Comparison of ENCODE assay signal across 18 cellular contexts in the genomic region with DNA sequence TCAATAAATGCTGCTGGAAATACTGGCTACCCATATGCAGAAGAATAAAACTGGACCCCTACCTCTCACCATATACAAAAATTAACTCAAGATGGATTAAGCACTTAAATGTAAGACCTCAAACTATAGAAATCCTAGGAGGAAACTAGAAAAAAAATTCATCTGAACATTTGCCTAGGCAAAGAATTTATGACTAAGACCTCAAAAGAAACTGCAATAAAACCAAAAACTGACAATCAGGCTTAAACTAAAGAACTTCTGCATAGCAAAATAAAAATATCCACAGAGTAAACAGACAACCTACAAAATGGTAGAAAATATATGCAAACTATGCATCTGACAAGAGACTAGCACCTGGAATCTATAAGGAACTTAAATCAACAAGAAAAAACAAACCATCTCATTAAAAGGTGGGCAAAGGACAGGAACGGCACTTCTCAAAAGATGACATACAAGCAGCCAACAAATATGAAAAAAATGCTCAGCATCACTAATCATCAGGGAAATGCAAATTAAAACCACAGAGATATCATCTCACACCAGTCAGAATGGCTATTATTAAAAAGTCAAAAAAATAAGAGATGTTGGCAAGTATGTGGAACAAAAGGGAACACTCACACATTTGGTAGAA. TPM values are rescaled to one million over a fixed set of nuclear protein-coding genes. Genes with fewer than 3 reads are reported as not detected.
A peak's percentile ranks its signal among the peaks of the same experiment; 100 is the strongest.
DNase-seq lines count a peak whose midpoint lies in the region; ATAC-seq, FAIRE-seq and TF ChIP-seq lines count a peak whose summit lies in the region.
"Had no signal": no experiment of that assay in that cellular context is flagged by ENCODE, and none has a peak within 500 bp of the region (broad histone marks: within the 10 kb centered on the region; RNA-seq: fewer than 3 reads in every experiment).

No MANE protein-coding gene starts in this region.

- H3K4me1 Mint-ChIP-seq in chondrocyte (ENCODE audit: low read depth), result peaks cover 21% of the 10 kb centered on the region
- peaks cover 32% of the 10 kb centered on the region for H3K4me1 Mint-ChIP-seq in stimulated activated memory B cell treated with anti-CD40 and anti-IgM and Interleukin-4, amounts not matched to agents 10 μg/mL and 1 μg/mL and 100 μg/mL, for 72 hours

- ATAC-seq in stimulated activated memory B cell treated with anti-CD40 and anti-IgM and Interleukin-4, amounts not matched to agents 10 μg/mL and 1 μg/mL and 100 μg/mL, for 72 hours, result no peak
- ATAC-seq in GM21528 (IDR thresholded peaks at IDR 0.05; ENCODE audit: low FRiP score, unreplicated experiment), result no peak
- ATAC-seq: HepG2 had no signal

- FAIRE-seq in GM12892 (lab: Jason Lieb, UNC), result peak; percentile 40
- FAIRE-seq: H54, HepG2 had no signal

- H3K27me3 Mint-ChIP-seq in chondrocyte (ENCODE audit: low read depth), result no peaks in the 10 kb centered on the region
- H3K27me3 Mint-ChIP-seq in stimulated activated memory B cell treated with anti-CD40 and anti-IgM and Interleukin-4, amounts not matched to agents 10 μg/mL and 1 μg/mL and 100 μg/mL, for 72 hours, result no peaks in the 10 kb centered on the region
- H3K27me3 Mint-ChIP-seq: CD4-positive, alpha-beta memory T cell had no signal

- H3K36me3 Mint-ChIP-seq in chondrocyte (ENCODE audit: low read depth), result no peaks in the 10 kb centered on the region
- H3K36me3 Mint-ChIP-seq in stimulated activated memory B cell treated with anti-CD40 and anti-IgM and Interleukin-4, amounts not matched to agents 10 μg/mL and 1 μg/mL and 100 μg/mL, for 72 hours, result no peaks in the 10 kb centered on the region

- no peak for TF ChIP-seq POLR2A in GM12892 (IDR thresholded peaks at IDR 0.05; ENCODE audit: low read depth, low read length)

- H3K27ac Mint-ChIP-seq in chondrocyte (ENCODE audit: unreplicated experiment), result peak overlapping the region; percentile 8
- peak overlapping the region; percentile 5 for H3K27ac Mint-ChIP-seq in stimulated activated memory B cell treated with anti-CD40 and anti-IgM and Interleukin-4, amounts not matched to agents 10 μg/mL and 1 μg/mL and 100 μg/mL, for 72 hours
- H3K27ac Mint-ChIP-seq: CD4-positive, alpha-beta memory T cell had no signal

- no peaks in the 10 kb centered on the region for H3K9me3 Mint-ChIP-seq in chondrocyte (ENCODE audit: low read depth)
- no peaks in the 10 kb centered on the region for H3K9me3 Mint-ChIP-seq in stimulated activated memory B cell treated with anti-CD40 and anti-IgM and Interleukin-4, amounts not matched to agents 10 μg/mL and 1 μg/mL and 100 μg/mL, for 72 hours
- H3K9me3 Mint-ChIP-seq: CD4-positive, alpha-beta memory T cell had no signal

- no peak overlapping the region for H3K4me3 Mint-ChIP-seq in chondrocyte (ENCODE audit: unreplicated experiment)
- H3K4me3 Mint-ChIP-seq in stimulated activated memory B cell treated with anti-CD40 and anti-IgM and Interleukin-4, amounts not matched to agents 10 μg/mL and 1 μg/mL and 100 μg/mL, for 72 hours, result no peak overlapping the region
- H3K4me3 Mint-ChIP-seq: CD4-positive, alpha-beta memory T cell had no signal

- TF ChIP-seq CTCF in chondrocyte (IDR thresholded peaks at IDR 0.05), result no peak

- no peak for DNase-seq in GM12892 (ENCODE audit: insufficient read length)
- DNase-seq in NCI-H526 (lab: John Stamatoyannopoulos, UW), result peak; percentile 58 to 64
- no peak for DNase-seq in chondrocyte (ENCODE audit: low spot score)
- DNase-seq in NCI-H1930 (lab: John Stamatoyannopoulos, UW), result no peak
- DNase-seq in activated T-cell treated with anti-CD3 and anti-CD28 coated beads, Interleukin-2, amount 50 U/mL, for 1 hour, result no peak
- DNase-seq: AML-193; CD4-positive, alpha-beta memory T cell; Kasumi-1; MV-4-11; NCI-H1436 treated with DMSO at 0.1 percent for 48 hours; NCI-H2227 treated with DMSO at 0.1 percent for 48 hours; NCI-H69; NK-92 treated with Interleukin-12 subunit alpha and Interleukin-12 subunit beta, amount 100 ng/mL, for 24 hours; PC-9 had no signal

RNA-seq across cellular contexts. Expression of a gene that starts 47.0 kb away (rescaled TPM):
- 7.3 TPM for polyA plus RNA-seq in GM12892 (2012; ENCODE audit: missing spikeins)
- 41.8 to 46.0 TPM (median 42.0 TPM) in 3 replicates for total RNA-seq in chondrocyte

RNA-seq across cellular contexts. Expression of a gene that starts 47.3 kb away (rescaled TPM):
- 3.7 TPM for polyA plus RNA-seq in GM12892 (2012; ENCODE audit: missing spikeins)
- 2.9 to 4.0 TPM (median 3.0 TPM) in 3 replicates for total RNA-seq in chondrocyte

Comparison
In these comparisons a context has a peak if more than half of its experiments do, and no peak if none do; other contexts are left out.
1. DNase-seq: peak in NCI-H526 (2 of 2); none in GM12892 (single experiment), chondrocyte (single experiment), NCI-H1930 (0 of 2) and activated T-cell treated with anti-CD3 and anti-CD28 coated beads, Interleukin-2, amount 50 U/mL, for 1 hour (single experiment).